16 cellular contexts compared by ENCODE assay signal in genomic region chr12:25592725-25593495, GRCh38. TPM values are rescaled to one million over a fixed set of nuclear protein-coding genes. Genes with fewer than 3 reads are reported as not detected.
DNase-seq lines count a peak whose midpoint lies in the region; TF ChIP-seq lines count a peak whose summit lies in the region.
"Had no signal": no experiment of that assay in that cellular context is flagged by ENCODE, and none has a peak within 500 bp of the region (broad histone marks: within the 10 kb centered on the region; RNA-seq: fewer than 3 reads in every experiment).

No MANE protein-coding gene starts in this region.

- H3K4me3 ChIP-seq in WERI-Rb-1 (ENCODE audit: low read depth, low read length): no peak overlapping the region
- no peak overlapping the region for H3K4me3 ChIP-seq in thymus (ENCODE audit: low read length)
- H3K4me3 ChIP-seq: A549, SJSA1 had no signal

- H3K9me3 ChIP-seq in WERI-Rb-1 (ENCODE audit: severe bottlenecking) (peaks cover 2% of the 10 kb centered on the region), thymus (ENCODE audit: control insufficient read depth) (no peaks in the 10 kb centered on the region)
- H3K9me3 ChIP-seq: A549, SJSA1 had no signal

- H3K4me1 ChIP-seq in thymus (ENCODE audit: control insufficient read depth, insufficient read depth, low read length): peaks cover 14% of the 10 kb centered on the region
- H3K4me1 ChIP-seq: A549, SJSA1 had no signal

- H3K27me3 ChIP-seq in WERI-Rb-1 (ENCODE audit: insufficient read depth, low read depth, severe bottlenecking): no peaks in the 10 kb centered on the region
- H3K27me3 ChIP-seq in thymus (ENCODE audit: control insufficient read depth, insufficient read depth): no peaks in the 10 kb centered on the region
- H3K27me3 ChIP-seq: SJSA1 had no signal

- no peaks in the 10 kb centered on the region for H3K36me3 ChIP-seq in WERI-Rb-1
- H3K36me3 ChIP-seq in thymus (ENCODE audit: control insufficient read depth, insufficient read depth): no peaks in the 10 kb centered on the region
- H3K36me3 ChIP-seq: SJSA1 had no signal

- no peak for TF ChIP-seq CTCF in WERI-Rb-1 (IDR thresholded peaks at IDR 0.05; ENCODE audit: low read depth, low read length)

- 67% methylated on average over 5 of the region's 5 CpGs for WGBS in thymus

- DNase-seq in NCI-H748 (lab: John Stamatoyannopoulos, UW; ENCODE audit: unreplicated experiment) (peak; percentile 2), NCI-H748 treated with DMSO at 0.1 percent for 48 hours (lab: John Stamatoyannopoulos, UW) (no peak), NCI-H2171 (lab: John Stamatoyannopoulos, UW) (peak; percentile 32), WERI-Rb-1 (peak; percentile 10), NCI-H128 (lab: John Stamatoyannopoulos, UW; ENCODE audit: unreplicated experiment) (no peak), hippocampal formation (lab: John Stamatoyannopoulos, UW) (no peak), ecto neural progenitor cell (ENCODE audit: low spot score) (no peak)
- DNase-seq: Calu3, DMS79, IMR-90, NCI-H2029 treated with DMSO at 0.1 percent for 48 hours, NCI-H345 had no signal

- no peak overlapping the region for H3K27ac ChIP-seq in WERI-Rb-1
- H3K27ac ChIP-seq in thymus (ENCODE audit: low read depth): peak overlapping the region; percentile 11
- H3K27ac ChIP-seq: A549, RWPE1, SJSA1 had no signal

RNA-seq across cellular contexts. Expression of gene LMNTD1, which starts 39.8 kb away (rescaled TPM):
- polyA plus RNA-seq in thymus: 0.14 TPM
- polyA plus RNA-seq: A549 had no signal

Comparison
In these comparisons a context has a peak if more than half of its experiments do, and no peak if none do; other contexts are left out.
1. DNase-seq: peak in NCI-H748 (single experiment), NCI-H2171 (single experiment) and WERI-Rb-1 (single experiment); none in NCI-H748 treated with DMSO at 0.1 percent for 48 hours (single experiment), NCI-H128 (single experiment), hippocampal formation (0 of 2) and ecto neural progenitor cell (single experiment).